ENCODE assay signal across 11 cellular contexts in genomic region chr2:180572346-180572745, GRCh38.
"Had no signal": no experiment of that assay in that cellular context is flagged by ENCODE, and none has a peak within 500 bp of the region (broad histone marks: within the 10 kb centered on the region; RNA-seq: fewer than 3 reads in every experiment).

No MANE protein-coding gene starts in this region.

- DNase-seq: activated CD4-positive, alpha-beta T cell treated with anti-CD3 and anti-CD28 coated beads, Interleukin-2, amount 10 ng/mL, durations not matched to agents 24 days and 14 days; activated CD4-positive, CD25-positive, alpha-beta regulatory T cell; activated CD8-positive, alpha-beta memory T cell treated with anti-CD3 and anti-CD28 coated beads, Interleukin-2, amount 50 U/mL, for 48 hours; activated naive CD8-positive, alpha-beta T cell treated with anti-CD3 and anti-CD28 coated beads, Interleukin-2, amount 10 ng/mL, durations not matched to agents 7 days and 5 days; aorta; kidney glomerular epithelial cell; occipital lobe; stomach; testis had no signal

- H3K27me3 ChIP-seq: breast epithelium, right atrium auricular region, stomach, testis had no signal

- H3K4me1 ChIP-seq: breast epithelium, right atrium auricular region, stomach, testis had no signal

- H3K4me3 ChIP-seq: breast epithelium, right atrium auricular region, stomach, testis had no signal

- H3K9me3 ChIP-seq: breast epithelium, right atrium auricular region, stomach, testis had no signal

- H3K36me3 ChIP-seq: breast epithelium, right atrium auricular region, stomach had no signal

- H3K27ac ChIP-seq: breast epithelium, right atrium auricular region, stomach, testis had no signal
